In genomic region chr9:83976372-83976771, GRCh38 we compare ENCODE assay signal across 14 cellular contexts. TPM values are rescaled to one million over a fixed set of nuclear protein-coding genes. Genes with fewer than 3 reads are reported as not detected.
A peak's percentile ranks its signal among the peaks of the same experiment; 100 is the strongest.
DNase-seq lines count a peak whose midpoint lies in the region; ATAC-seq and TF ChIP-seq lines count a peak whose summit lies in the region.
"Had no signal": no experiment of that assay in that cellular context is flagged by ENCODE, and none has a peak within 500 bp of the region (broad histone marks: within the 10 kb centered on the region; RNA-seq: fewer than 3 reads in every experiment).

No MANE protein-coding gene starts in this region.

- peaks cover 98% of the 10 kb centered on the region for H3K79me2 ChIP-seq in OCI-LY3 (ENCODE audit: low read length)

- no peak for ATAC-seq in GM19035 (IDR thresholded peaks at IDR 0.05; ENCODE audit: unreplicated experiment)

- no peak overlapping the region for H3K9ac ChIP-seq in OCI-LY3 (ENCODE audit: low read length)

- H3K4me1 Mint-ChIP-seq in activated naive CD4-positive, alpha-beta T cell treated with anti-CD3 and anti-CD28 coated beads, Interleukin-2, amount 10 ng/mL, durations not matched to agents 7 days and 5 days, result peaks cover 53% of the 10 kb centered on the region

- H3K4me3 ChIP-seq in OCI-LY3 (ENCODE audit: low read length), result no peak overlapping the region
- H3K4me3 ChIP-seq in retinal pigment epithelial cell (ENCODE audit: low read length), result peak overlapping the region; percentile 13
- no peak overlapping the region for H3K4me3 ChIP-seq in SJCRH30

- H3K27me3 Mint-ChIP-seq in activated naive CD4-positive, alpha-beta T cell treated with anti-CD3 and anti-CD28 coated beads, Interleukin-2, amount 10 ng/mL, durations not matched to agents 7 days and 5 days, result peaks cover 4% of the 10 kb centered on the region
- H3K27me3 Mint-ChIP-seq: B cell had no signal

- H3K4me1 ChIP-seq in OCI-LY3 (ENCODE audit: low read length) (peaks cover 61% of the 10 kb centered on the region), SJCRH30 (peaks cover 9% of the 10 kb centered on the region; the same call in 1 of the 2 replicates)

- no peak overlapping the region for H3K4me2 ChIP-seq in OCI-LY3 (ENCODE audit: low read length)

- H3K4me3 Mint-ChIP-seq in activated naive CD4-positive, alpha-beta T cell treated with anti-CD3 and anti-CD28 coated beads, Interleukin-2, amount 10 ng/mL, durations not matched to agents 7 days and 5 days, result no peak overlapping the region
- H3K4me3 Mint-ChIP-seq: B cell had no signal

- H3K27me3 ChIP-seq in OCI-LY3 (ENCODE audit: low read depth, low read length), result no peaks in the 10 kb centered on the region
- H3K27me3 ChIP-seq in SJCRH30, result no peaks in the 10 kb centered on the region
- H3K27me3 ChIP-seq: esophagus squamous epithelium had no signal

- no peaks in the 10 kb centered on the region for H3K9me3 Mint-ChIP-seq in activated naive CD4-positive, alpha-beta T cell treated with anti-CD3 and anti-CD28 coated beads, Interleukin-2, amount 10 ng/mL, durations not matched to agents 7 days and 5 days

- H3K27ac Mint-ChIP-seq in activated naive CD4-positive, alpha-beta T cell treated with anti-CD3 and anti-CD28 coated beads, Interleukin-2, amount 10 ng/mL, durations not matched to agents 7 days and 5 days, result peak overlapping the region; percentile 49
- H3K27ac Mint-ChIP-seq: B cell had no signal

- CTCF ChIA-PET in activated naive CD4-positive, alpha-beta T cell treated with anti-CD3 and anti-CD28 coated beads, Interleukin-2, amount 10 ng/mL, durations not matched to agents 7 days and 5 days (lab: Charles Lee), result no interaction called here

- no peak for TF ChIP-seq CTCF in OCI-LY3 (IDR thresholded peaks at IDR 0.05; ENCODE audit: low read depth, low read length)
- TF ChIP-seq CTCF in retinal pigment epithelial cell (conservative IDR thresholded peaks at IDR 0.05; ENCODE audit: low read depth, low read length), result no peak

- no peak for DNase-seq in activated naive CD4-positive, alpha-beta T cell treated with anti-CD3 and anti-CD28 coated beads, Interleukin-2, amount 10 ng/mL, durations not matched to agents 7 days and 5 days
- DNase-seq in activated naive CD4-positive, alpha-beta T cell (lab: John Stamatoyannopoulos, UW), result no peak
- DNase-seq in epithelial cell of prostate (ENCODE audit: low read depth, low spot score) (no peak), retinal pigment epithelial cell (ENCODE audit: low read depth) (no peak), NCI-H748 treated with DMSO at 0.1 percent for 48 hours (lab: John Stamatoyannopoulos, UW) (no peak), SJCRH30 (no peak)
- DNase-seq: activated gamma-delta T cell, esophagus squamous epithelium, NCI-H1436 treated with DMSO at 0.1 percent for 48 hours, NCI-H69, retina had no signal

- no peak overlapping the region for H2AFZ ChIP-seq in OCI-LY3 (ENCODE audit: low read depth, low read length)

- 0 out of 2 replicates have a peak overlapping the region, but pooled peaks have one; percentile 0 for H3K27ac ChIP-seq in OCI-LY3 (ENCODE audit: low read length)
- H3K27ac ChIP-seq in epithelial cell of prostate, result peak overlapping the region; percentile 46
- no peak overlapping the region for H3K27ac ChIP-seq in SJCRH30
- H3K27ac ChIP-seq: esophagus squamous epithelium had no signal

- H3K36me3 ChIP-seq in OCI-LY3 (replicated peaks; ENCODE audit: low read depth, low read length) (peaks cover 81% of the 10 kb centered on the region), SJCRH30 (peaks cover 84% of the 10 kb centered on the region)

- H3K9me3 ChIP-seq in OCI-LY3 (ENCODE audit: insufficient read depth, low read length), result no peaks in the 10 kb centered on the region
- no peaks in the 10 kb centered on the region for H3K9me3 ChIP-seq in SJCRH30 (replicated peaks)
- H3K9me3 ChIP-seq: esophagus squamous epithelium had no signal

- H3K36me3 Mint-ChIP-seq in activated naive CD4-positive, alpha-beta T cell treated with anti-CD3 and anti-CD28 coated beads, Interleukin-2, amount 10 ng/mL, durations not matched to agents 7 days and 5 days, result peaks cover 74% of the 10 kb centered on the region

- peaks cover 80% of the 10 kb centered on the region for H4K20me1 ChIP-seq in OCI-LY3 (ENCODE audit: insufficient read depth, low read length)

RNA-seq across cellular contexts. Expression of gene HNRNPK, which starts 3.6 kb away (rescaled TPM):
- 1,096 and 1,200 TPM in 2 replicates for total RNA-seq in SJCRH30 (2014; rRNA removed; shearing (Covaris generic))

RNA-seq across cellular contexts. Expression of gene RMI1, which starts 4.2 kb away (rescaled TPM):
- total RNA-seq in SJCRH30 (2014; rRNA removed; shearing (Covaris generic)), result 10.9 and 11.1 TPM in 2 replicates

RNA-seq across cellular contexts. Expression of gene KIF27, which starts 55.1 kb away (rescaled TPM):
- total RNA-seq in SJCRH30 (2014; rRNA removed; shearing (Covaris generic)), result 2.0 and 3.9 TPM in 2 replicates
